Comparison of ENCODE assay signal across 10 cellular contexts in the genomic region with DNA sequence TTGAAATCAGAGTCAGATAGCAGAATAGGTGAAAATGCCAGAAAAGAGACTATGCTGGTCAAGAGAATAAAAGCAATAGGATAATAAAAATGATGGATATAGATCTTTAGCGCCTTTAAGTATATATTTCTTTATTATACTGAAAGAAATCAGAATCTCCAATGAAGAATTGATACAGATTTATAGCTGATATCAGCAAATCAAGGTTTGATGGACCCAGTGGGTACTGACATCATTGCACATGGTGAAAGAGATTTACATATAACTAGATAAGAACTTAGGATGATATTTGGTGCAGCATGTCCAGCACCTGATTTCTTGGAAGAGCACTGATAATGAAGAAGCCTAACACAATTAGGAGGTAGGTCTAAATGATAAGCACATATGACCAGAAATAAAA. TPM values are rescaled to one million over a fixed set of nuclear protein-coding genes. Genes with fewer than 3 reads are reported as not detected.
"Had no signal": no experiment of that assay in that cellular context is flagged by ENCODE, and none has a peak within 500 bp of the region (broad histone marks: within the 10 kb centered on the region; RNA-seq: fewer than 3 reads in every experiment).

No MANE protein-coding gene starts in this region.

- ATAC-seq: K562 had no signal

- FAIRE-seq: HTR-8/SVneo, K562 had no signal

- H3K27ac ChIP-seq: HL-60, KMS-11 had no signal

- H3K4me3 ChIP-seq: K562 had no signal

- H3K4me2 ChIP-seq: KMS-11 had no signal

- DNase-seq: Karpas-422, KBM-7, KG1 had no signal

- H3K9ac ChIP-seq: KMS-11 had no signal

RNA-seq across cellular contexts. Expression of a gene that starts 18.2 kb away (rescaled TPM):
- total RNA-seq: HT-29, HT1080 had no signal
- polyA plus RNA-seq: IgD-negative memory B cell had no signal
